Comparison of ENCODE assay signal across 15 cellular contexts in genomic region chr14:100654025-100654813, GRCh38.
A peak's percentile ranks its signal among the peaks of the same experiment; 100 is the strongest.
DNase-seq lines count a peak whose midpoint lies in the region; ATAC-seq and TF ChIP-seq lines count a peak whose summit lies in the region.
"Had no signal": no experiment of that assay in that cellular context is flagged by ENCODE, and none has a peak within 500 bp of the region (broad histone marks: within the 10 kb centered on the region; RNA-seq: fewer than 3 reads in every experiment).

No MANE protein-coding gene starts in this region.

- H3K27ac Mint-ChIP-seq in effector memory CD8-positive, alpha-beta T cell: no peak overlapping the region
- no peak overlapping the region for H3K27ac Mint-ChIP-seq in nephron progenitor cell
- H3K27ac Mint-ChIP-seq: activated B cell treated with CpG ODN at 0.5 μM for 24 hours, natural killer cell, T-cell had no signal

- no peaks in the 10 kb centered on the region for H3K9me3 Mint-ChIP-seq in effector memory CD8-positive, alpha-beta T cell
- peaks cover 2% of the 10 kb centered on the region for H3K9me3 Mint-ChIP-seq in nephron progenitor cell
- H3K9me3 Mint-ChIP-seq: activated B cell treated with CpG ODN at 0.5 μM for 24 hours, natural killer cell, T-cell had no signal

- no peaks in the 10 kb centered on the region for H3K36me3 ChIP-seq in ES-I3 (ENCODE audit: insufficient read depth, low read length)
- no peaks in the 10 kb centered on the region for H3K36me3 ChIP-seq in BE2C

- H3K27me3 Mint-ChIP-seq in effector memory CD8-positive, alpha-beta T cell: peaks cover 30 to 60% of the 10 kb centered on the region in 2 donors
- H3K27me3 Mint-ChIP-seq in nephron progenitor cell (ENCODE audit: low read depth, poor library complexity): peaks cover 21% of the 10 kb centered on the region

- peak overlapping the region in 1 of 2 donors; percentile 45 for H3K4me3 Mint-ChIP-seq in effector memory CD8-positive, alpha-beta T cell
- H3K4me3 Mint-ChIP-seq in nephron progenitor cell: peak overlapping the region; percentile 34
- H3K4me3 Mint-ChIP-seq: activated B cell treated with CpG ODN at 0.5 μM for 24 hours, natural killer cell, T-cell had no signal

- no peak overlapping the region for H3K4me3 ChIP-seq in BE2C (ENCODE audit: low read depth, low read length)

- DNase-seq in NCI-H526 (lab: John Stamatoyannopoulos, UW) (peak; percentile 51 to 60), nephron progenitor cell (no peak), BE2C (no peak), cerebellum (ENCODE audit: low spot score) (no peak), EL (no peak)
- DNase-seq in effector memory CD8-positive, alpha-beta T cell: no peak
- DNase-seq: activated B cell treated with CpG ODN at 0.5 μM for 24 hours, activated gamma-delta T cell, hippocampal formation, NCI-H1694, NCI-H510A had no signal

- H3K9me3 ChIP-seq in ES-I3 (ENCODE audit: control insufficient read depth, insufficient read depth, low read length): no peaks in the 10 kb centered on the region
- H3K9me3 ChIP-seq in BE2C: no peaks in the 10 kb centered on the region

- peaks cover 5 to 7% of the 10 kb centered on the region in 2 donors for H3K4me1 Mint-ChIP-seq in effector memory CD8-positive, alpha-beta T cell (ENCODE audit: low read depth in 2 of 2)
- H3K4me1 Mint-ChIP-seq in nephron progenitor cell: peaks cover 66% of the 10 kb centered on the region

- TF ChIP-seq CTCF in nephron progenitor cell (IDR thresholded peaks at IDR 0.05) (no peak), BE2C (IDR thresholded peaks at IDR 0.05; ENCODE audit: low read depth, low read length) (no peak)

- H3K4me1 ChIP-seq in ES-I3 (ENCODE audit: insufficient read depth, low read length): peaks cover 5% of the 10 kb centered on the region
- H3K4me1 ChIP-seq in BE2C: peaks cover 44% of the 10 kb centered on the region

- H3K36me3 Mint-ChIP-seq in effector memory CD8-positive, alpha-beta T cell (ENCODE audit: insufficient read depth): no peaks in the 10 kb centered on the region
- peaks cover 5% of the 10 kb centered on the region for H3K36me3 Mint-ChIP-seq in nephron progenitor cell (ENCODE audit: low read depth)
- H3K36me3 Mint-ChIP-seq: natural killer cell, T-cell had no signal

- no peaks in the 10 kb centered on the region for H3K27me3 ChIP-seq in BE2C

- peak overlapping the region; percentile 25; the same call in 1 of the 2 replicates for H3K9ac ChIP-seq in ES-I3 (ENCODE audit: low read depth, low read length)

- peak; percentile 16 for ATAC-seq in effector memory CD8-positive, alpha-beta T cell (replicated peaks)
- ATAC-seq in HG02588 (IDR thresholded peaks at IDR 0.05; ENCODE audit: unreplicated experiment): no peak

Comparison
In these comparisons a context has a peak if more than half of its experiments do, and no peak if none do; other contexts are left out.
1. DNase-seq: peak in NCI-H526 (2 of 2); none in effector memory CD8-positive, alpha-beta T cell (0 of 3), nephron progenitor cell (single experiment), BE2C (single experiment), cerebellum (single experiment) and EL (single experiment).